Comparison of ENCODE assay signal across 21 cellular contexts in the genomic region with DNA sequence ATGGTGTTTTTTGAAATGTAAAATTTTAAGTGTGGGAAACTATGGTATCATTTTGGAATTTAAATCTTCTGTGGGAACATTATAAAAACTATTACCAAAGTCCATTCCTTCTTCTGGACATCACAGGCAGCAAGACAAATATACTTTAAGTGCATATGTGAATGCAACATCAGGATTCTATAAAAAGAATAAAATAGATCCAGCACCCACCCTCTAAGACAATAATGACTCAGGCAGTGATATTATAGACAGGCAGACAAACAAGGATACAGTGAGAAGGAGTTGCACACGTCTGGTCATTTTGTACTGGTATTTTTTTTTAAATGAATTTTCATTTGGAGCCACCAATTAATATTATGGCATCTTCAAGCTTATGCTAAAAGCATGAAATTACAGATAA.
"Had no signal": no experiment of that assay in that cellular context is flagged by ENCODE, and none has a peak within 500 bp of the region (broad histone marks: within the 10 kb centered on the region; RNA-seq: fewer than 3 reads in every experiment).

No MANE protein-coding gene starts in this region.

- H3K4me3 Mint-ChIP-seq: activated naive CD8-positive, alpha-beta T cell; activated T-helper 1 cell treated with anti-CD3 and anti-CD28 coated beads, Interleukin-12 subunit alpha, Interleukin-12 subunit beta, Interleukin-2, Interleukin-4 antibody, amounts not matched to agents 30 ng/mL and 10 ng/mL and 1 ng/mL, durations not matched to agents 14 hours and 24 hours and 36 hours; T-helper 2 cell treated with Interferon-gamma antibody and Interleukin-4, amounts not matched to agents 5 μg/mL and 100 μg/mL, for 36 hours had no signal

- H3K27ac ChIP-seq: body of pancreas, suprapubic skin, upper lobe of left lung had no signal

- H3K36me3 ChIP-seq: suprapubic skin had no signal

- H3K27ac Mint-ChIP-seq: activated naive CD8-positive, alpha-beta T cell; activated T-helper 1 cell treated with anti-CD3 and anti-CD28 coated beads, Interleukin-12 subunit alpha, Interleukin-12 subunit beta, Interleukin-2, Interleukin-4 antibody, amounts not matched to agents 30 ng/mL and 10 ng/mL and 1 ng/mL, durations not matched to agents 14 hours and 24 hours and 36 hours; T-helper 2 cell treated with Interferon-gamma antibody and Interleukin-4, amounts not matched to agents 5 μg/mL and 100 μg/mL, for 36 hours had no signal

- H3K27me3 ChIP-seq: body of pancreas, suprapubic skin, upper lobe of left lung had no signal

- FAIRE-seq: frontal cortex, keratinocyte, TTC549 had no signal

- H3K9me3 ChIP-seq: body of pancreas, suprapubic skin, upper lobe of left lung had no signal

- DNase-seq: activated CD4-positive, alpha-beta T cell treated with anti-CD3 and anti-CD28 coated beads, Interleukin-2, amount 50 U/mL, for 48 hours; amniotic stem cell; body of pancreas; central memory CD4-positive, alpha-beta T cell; erythroblast; hypothalamus; midbrain; occipital lobe; retina; stimulated activated naive CD8-positive, alpha-beta T cell treated with anti-CD3 and anti-CD28 coated beads, Interleukin-15, Interleukin-2, amounts not matched to agents 100 U/mL and 50 U/mL, for 24 hours; upper lobe of left lung had no signal

- ATAC-seq: body of pancreas; left lobe of liver; stimulated activated naive CD8-positive, alpha-beta T cell treated with anti-CD3 and anti-CD28 coated beads, Interleukin-15, Interleukin-2, amounts not matched to agents 100 U/mL and 50 U/mL, for 24 hours had no signal

- H3K4me3 ChIP-seq: body of pancreas, coronary artery, lung, suprapubic skin, upper lobe of left lung had no signal

- H3K27me3 Mint-ChIP-seq: activated naive CD8-positive, alpha-beta T cell had no signal
